In the genomic region with DNA sequence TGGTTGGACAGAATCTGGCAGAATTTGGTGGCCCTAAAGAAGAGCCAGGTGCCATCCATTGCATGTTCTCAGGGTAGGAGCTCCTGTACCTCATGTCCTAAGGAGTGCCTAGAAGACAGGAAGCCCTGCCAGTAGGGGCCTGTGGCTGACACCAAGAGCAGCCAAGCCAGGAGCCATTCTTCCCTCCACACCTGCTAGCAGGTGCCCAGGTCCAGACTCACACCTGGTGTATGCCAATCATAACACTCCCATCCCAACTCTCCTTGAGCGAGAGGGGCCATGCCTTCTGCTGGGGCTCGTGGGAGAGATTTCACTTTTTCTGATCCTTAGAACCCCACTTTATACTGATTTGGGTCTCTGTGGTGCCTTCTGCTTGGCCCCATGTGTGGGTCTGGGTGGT, we compare ENCODE assay signal across 7 cellular contexts. TPM values are rescaled to one million over a fixed set of nuclear protein-coding genes. Genes with fewer than 3 reads are reported as not detected.
"Had no signal": no experiment of that assay in that cellular context is flagged by ENCODE, and none has a peak within 500 bp of the region (broad histone marks: within the 10 kb centered on the region; RNA-seq: fewer than 3 reads in every experiment).

No MANE protein-coding gene starts in this region.

- H3K27ac ChIP-seq: GM23248 had no signal

- H3K4me3 Mint-ChIP-seq: HFFc6 had no signal

- H3K27ac Mint-ChIP-seq: HFFc6 had no signal

- H3K36me3 ChIP-seq: HAP-1 had no signal

- H3K9me3 Mint-ChIP-seq: HFFc6 had no signal

- H3K4me3 ChIP-seq: GM23248, HAP-1, K562 had no signal

- DNase-seq: GM23248, GOT3, H7, HFFc6, IMR-90 had no signal

- H3K9ac ChIP-seq: GM23248 had no signal

- H3K9me3 ChIP-seq: HAP-1 had no signal

- H3K4me1 ChIP-seq: HAP-1 had no signal

RNA-seq across cellular contexts. Expression of gene TMEM37, which starts 26.5 kb away (rescaled TPM):
- total RNA-seq: GM23248, HFFc6 had no signal
